Comparison of ENCODE assay signal across 19 cellular contexts in the genomic region with DNA sequence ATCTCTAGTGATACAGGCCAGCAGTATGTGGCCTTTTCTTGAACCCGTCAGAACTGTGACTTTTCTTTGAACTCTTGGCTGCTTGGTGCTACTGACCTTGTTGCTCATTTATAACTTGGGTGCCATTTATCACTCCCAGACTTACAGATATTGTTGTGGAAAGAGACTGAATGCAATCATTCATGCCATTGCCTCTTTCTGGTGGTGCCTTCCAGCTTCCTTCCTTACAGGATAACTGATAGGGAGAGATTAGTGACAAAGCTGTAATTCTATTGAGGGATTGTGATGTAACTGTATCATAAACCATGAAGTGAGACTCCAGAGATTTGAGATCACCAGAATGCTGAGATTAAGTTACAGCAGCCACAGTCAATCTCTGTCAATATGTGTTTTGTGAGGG.
DNase-seq lines count a peak whose midpoint lies in the region; TF ChIP-seq lines count a peak whose summit lies in the region.
"Had no signal": no experiment of that assay in that cellular context is flagged by ENCODE, and none has a peak within 500 bp of the region (broad histone marks: within the 10 kb centered on the region; RNA-seq: fewer than 3 reads in every experiment).

No MANE protein-coding gene starts in this region.

- DNase-seq in COLO829 (ENCODE audit: low spot score) (peak; percentile 53), NCI-H226 (peak; percentile 15), astrocyte of the hippocampus (ENCODE audit: low read depth, low spot score) (peak; percentile 62), iPS-NIHi11 (ENCODE audit: low spot score) (no peak), COLO668 (lab: John Stamatoyannopoulos, UW; ENCODE audit: unreplicated experiment) (no peak), foreskin fibroblast (no peak), HT-29 (ENCODE audit: low spot score) (no peak)
- DNase-seq: activated CD4-positive, alpha-beta T cell treated with anti-CD3 and anti-CD28 coated beads for 36 hours; activated naive CD4-positive, alpha-beta T cell treated with anti-CD3 and anti-CD28 coated beads for 36 hours; activated T-cell treated with anti-CD3 and anti-CD28 coated beads, Interleukin-2, amount 50 U/mL, for 48 hours; anterior cingulate cortex; foreskin keratinocyte; hippocampal formation; NCI-H2081; occipital lobe; stimulated activated CD4-positive, alpha-beta T cell treated with anti-CD3 and anti-CD28 coated beads, Interleukin-15, amount 100 ng/mL, for 24 hours had no signal

- H3K36me3 ChIP-seq in mesodermal cell (ENCODE audit: control insufficient read depth, insufficient read depth, low read length), result no peaks in the 10 kb centered on the region

- no peaks in the 10 kb centered on the region for H3K9me3 ChIP-seq in mesodermal cell (ENCODE audit: control insufficient read depth, low read length)

- whole genome bisulfite sequencing in mesodermal cell (ENCODE audit: insufficient coverage in 2 of 2), 2 experiments, result no CpG with 5 or more reads among the region's 1 CpG

- peak overlapping the region; percentile 33 for H3K27ac ChIP-seq in mesodermal cell (ENCODE audit: low read depth, low read length, severe bottlenecking)
- H3K27ac ChIP-seq: C4-2B, foreskin keratinocyte had no signal

- TF ChIP-seq CTCF in foreskin fibroblast (IDR thresholded peaks at IDR 0.05; ENCODE audit: low read depth, low read length), result no peak

- no peaks in the 10 kb centered on the region for H3K4me1 ChIP-seq in mesodermal cell (ENCODE audit: control insufficient read depth, insufficient read depth, low read length, poor library complexity, severe bottlenecking)
- H3K4me1 ChIP-seq: foreskin keratinocyte had no signal

- H3K4me3 ChIP-seq in mesodermal cell (ENCODE audit: extremely low read depth, insufficient read depth, low read length, poor library complexity, severe bottlenecking), result no peak overlapping the region
- H3K4me3 ChIP-seq in foreskin fibroblast (ENCODE audit: low read depth in 1 of 2, low read length in 2 of 2), result no peak overlapping the region
- H3K4me3 ChIP-seq: lung had no signal

Comparison
In these comparisons a context has a peak if more than half of its experiments do, and no peak if none do; other contexts are left out.
1. DNase-seq: peak in COLO829 (single experiment), NCI-H226 (single experiment) and astrocyte of the hippocampus (single experiment); none in iPS-NIHi11 (single experiment), COLO668 (single experiment), foreskin fibroblast (0 of 2) and HT-29 (single experiment).